7 cellular contexts compared by ENCODE assay signal in genomic region chr3:172020763-172021162, GRCh38.
"Had no signal": no experiment of that assay in that cellular context is flagged by ENCODE, and none has a peak within 500 bp of the region (broad histone marks: within the 10 kb centered on the region; RNA-seq: fewer than 3 reads in every experiment).

No MANE protein-coding gene starts in this region.

- H3K9me3 Mint-ChIP-seq: IgD-negative memory B cell had no signal

- H3K36me3 Mint-ChIP-seq: IgD-negative memory B cell had no signal

- DNase-seq: GOT3, H7, HCEC 1CT, KG1 had no signal

- H3K27me3 Mint-ChIP-seq: IgD-negative memory B cell had no signal

- FAIRE-seq: HepG2 had no signal

- ATAC-seq: HepG2 had no signal

- H3K4me3 Mint-ChIP-seq: IgD-negative memory B cell had no signal

- H3K27ac Mint-ChIP-seq: IgD-negative memory B cell had no signal

- H3K27ac ChIP-seq: HL-60 had no signal
